9 cellular contexts compared by ENCODE assay signal in the genomic region with DNA sequence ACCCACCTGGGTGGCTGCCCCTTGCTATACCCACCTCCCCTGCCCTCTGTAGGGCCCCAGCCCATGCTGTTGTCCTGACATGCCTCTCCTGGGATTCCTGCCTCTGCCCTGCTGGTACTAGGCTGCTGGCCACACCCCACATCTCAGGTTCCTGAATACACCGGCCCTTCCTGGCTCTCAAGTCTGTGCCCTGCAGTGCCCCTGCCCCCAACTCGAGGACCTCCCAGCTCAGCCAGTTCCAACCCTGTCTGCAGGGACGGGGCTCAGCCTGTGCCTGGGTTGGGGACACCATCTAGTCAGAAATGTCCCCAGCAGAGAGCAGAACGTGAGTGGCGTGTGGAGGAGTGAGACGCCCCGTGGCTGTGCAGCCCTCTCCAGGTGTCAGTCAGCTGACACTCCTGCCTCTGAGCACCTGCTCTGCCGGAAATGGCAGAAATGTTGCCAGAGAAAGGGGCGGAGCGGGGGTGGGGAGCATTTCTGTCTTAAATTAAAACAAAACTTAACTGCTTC. TPM values are rescaled to one million over a fixed set of nuclear protein-coding genes. Genes with fewer than 3 reads are reported as not detected.
DNase-seq lines count a peak whose midpoint lies in the region; ATAC-seq and TF ChIP-seq lines count a peak whose summit lies in the region.
"Had no signal": no experiment of that assay in that cellular context is flagged by ENCODE, and none has a peak within 500 bp of the region (broad histone marks: within the 10 kb centered on the region; RNA-seq: fewer than 3 reads in every experiment).

No MANE protein-coding gene starts in this region.

- no peaks in the 10 kb centered on the region for H3K4me1 ChIP-seq in GM23338 (ENCODE audit: insufficient read depth)
- H3K4me1 ChIP-seq in PC-3 (ENCODE audit: insufficient read depth, low read length) = no peaks in the 10 kb centered on the region

- no peak overlapping the region for H3K4me2 ChIP-seq in GM23338
- H3K4me2 ChIP-seq in PC-3 (ENCODE audit: low read length) = no peak overlapping the region

- no TSS peak for BruUV-seq in PC-3 (replicated peaks; lab: Mats Ljungman, UMichigan)

- H3K27ac ChIP-seq in GM23338 (ENCODE audit: low read depth) (no peak overlapping the region), PC-3 (ENCODE audit: low read length) (no peak overlapping the region)

- no peaks in the 10 kb centered on the region for H3K9me2 ChIP-seq in GM23338 (ENCODE audit: insufficient read depth)
- no peaks in the 10 kb centered on the region for H3K9me2 ChIP-seq in PC-3 (replicated peaks; ENCODE audit: low read length)

- peak; percentile 43 for ATAC-seq in GM23338
- ATAC-seq in omental fat pad (ENCODE audit: low FRiP score) = no peak
- ATAC-seq in PC-3 = no peak

- H3K9ac ChIP-seq in PC-3 (ENCODE audit: low read length) = no peak overlapping the region

- H3K36me3 ChIP-seq in GM23338 (ENCODE audit: insufficient read depth) = no peaks in the 10 kb centered on the region
- H3K36me3 ChIP-seq in PC-3 (ENCODE audit: low read depth, low read length) = peaks cover 13% of the 10 kb centered on the region

- H3K9me3 Mint-ChIP-seq in GM23338 = no peaks in the 10 kb centered on the region
- no peaks in the 10 kb centered on the region for H3K9me3 Mint-ChIP-seq in activated naive CD4-positive, alpha-beta T cell treated with anti-CD3 and anti-CD28 coated beads, Interleukin-2, amount 10 ng/mL, durations not matched to agents 7 days and 5 days

- H3K4me3 Mint-ChIP-seq in GM23338 = no peak overlapping the region
- H3K4me3 Mint-ChIP-seq in activated naive CD4-positive, alpha-beta T cell treated with anti-CD3 and anti-CD28 coated beads, Interleukin-2, amount 10 ng/mL, durations not matched to agents 7 days and 5 days = no peak overlapping the region
- H3K4me3 Mint-ChIP-seq: nephron had no signal

- H3K79me2 ChIP-seq in GM23338 (replicated peaks; ENCODE audit: insufficient read depth) (no peaks in the 10 kb centered on the region), PC-3 (ENCODE audit: low read length) (no peaks in the 10 kb centered on the region)

- DNase-seq in GM23338 (ENCODE audit: low spot score) (peak; percentile 22), NCI-H510A (lab: John Stamatoyannopoulos, UW) (peak; percentile 78), omental fat pad (ENCODE audit: low spot score) (no peak), SW 1271 (lab: John Stamatoyannopoulos, UW) (no peak), PC-3 (no peak)
- peak; percentile 84 for DNase-seq in activated naive CD4-positive, alpha-beta T cell treated with anti-CD3 and anti-CD28 coated beads, Interleukin-2, amount 10 ng/mL, durations not matched to agents 7 days and 5 days
- peak; percentile 60 for DNase-seq in stimulated activated CD4-positive, alpha-beta T cell treated with anti-CD3 and anti-CD28 coated beads, Interleukin-4, amount 100 ng/mL, for 1 hour
- no peak for DNase-seq in NK-92 treated with Interleukin-12 subunit alpha and Interleukin-12 subunit beta, amount 100 ng/mL, for 24 hours (lab: John Stamatoyannopoulos, UW)

- H3K4me3 ChIP-seq in GM23338 (no peak overlapping the region), PC-3 (ENCODE audit: low read length) (no peak overlapping the region)

- H2AFZ ChIP-seq in GM23338 (no peak overlapping the region), PC-3 (ENCODE audit: low read length) (no peak overlapping the region)

- intact Hi-C loops in PC-3 (cut with micrococcal nuclease) = no loop called here

- POLR2A ChIA-PET in PC-3 (lab: Charles Lee; ENCODE audit: unreplicated experiment) = no interaction called here

- H3K36me3 Mint-ChIP-seq in GM23338 (ENCODE audit: low read depth) = peaks cover 42% of the 10 kb centered on the region
- peaks cover 52% of the 10 kb centered on the region for H3K36me3 Mint-ChIP-seq in activated naive CD4-positive, alpha-beta T cell treated with anti-CD3 and anti-CD28 coated beads, Interleukin-2, amount 10 ng/mL, durations not matched to agents 7 days and 5 days

- peak overlapping the region; percentile 70; the same call in 1 of the 2 replicates for H3K27ac Mint-ChIP-seq in GM23338
- peak overlapping the region; percentile 86 for H3K27ac Mint-ChIP-seq in activated naive CD4-positive, alpha-beta T cell treated with anti-CD3 and anti-CD28 coated beads, Interleukin-2, amount 10 ng/mL, durations not matched to agents 7 days and 5 days

- H4K20me1 ChIP-seq in GM23338 (replicated peaks; ENCODE audit: insufficient read depth) = no peaks in the 10 kb centered on the region; the same call in 1 of the 2 replicates
- no peaks in the 10 kb centered on the region for H4K20me1 ChIP-seq in PC-3 (ENCODE audit: low read length)

- CTCF ChIA-PET in activated naive CD4-positive, alpha-beta T cell treated with anti-CD3 and anti-CD28 coated beads, Interleukin-2, amount 10 ng/mL, durations not matched to agents 7 days and 5 days (lab: Charles Lee) = no interaction called here
- CTCF ChIA-PET in PC-3 (lab: Charles Lee) = no interaction called here

- no peaks in the 10 kb centered on the region for H3K9me3 ChIP-seq in PC-3 (ENCODE audit: low read length)

- TF ChIP-seq CTCF in GM23338 (conservative IDR thresholded peaks at IDR 0.05; ENCODE audit: low read depth in 2 of 2) (no peak), omental fat pad (IDR thresholded peaks at IDR 0.05) (no peak), PC-3 (conservative IDR thresholded peaks at IDR 0.05; ENCODE audit: low read depth, low read length) (no peak)

- H3K27me3 Mint-ChIP-seq in GM23338 (ENCODE audit: insufficient read depth, low read depth, poor library complexity) = no peaks in the 10 kb centered on the region
- no peaks in the 10 kb centered on the region for H3K27me3 Mint-ChIP-seq in activated naive CD4-positive, alpha-beta T cell treated with anti-CD3 and anti-CD28 coated beads, Interleukin-2, amount 10 ng/mL, durations not matched to agents 7 days and 5 days

- H3K27me3 ChIP-seq in GM23338 (ENCODE audit: insufficient read depth) (no peaks in the 10 kb centered on the region), PC-3 (ENCODE audit: low read length) (no peaks in the 10 kb centered on the region)

- peaks cover 19% of the 10 kb centered on the region for H3K4me1 Mint-ChIP-seq in GM23338
- H3K4me1 Mint-ChIP-seq in activated naive CD4-positive, alpha-beta T cell treated with anti-CD3 and anti-CD28 coated beads, Interleukin-2, amount 10 ng/mL, durations not matched to agents 7 days and 5 days = peaks cover 35% of the 10 kb centered on the region
- H3K4me1 Mint-ChIP-seq: nephron had no signal

- H3F3A ChIP-seq in GM23338 (replicated peaks; ENCODE audit: low read depth) (no peaks in the 10 kb centered on the region), PC-3 (ENCODE audit: low read length, unreplicated experiment) (no peaks in the 10 kb centered on the region)

RNA-seq across cellular contexts. Expression of a gene that starts 28.7 kb away (rescaled TPM):
- 22.8 and 23.1 TPM in 2 replicates for total RNA-seq in GM23338 (2014; rRNA removed; shearing (Covaris generic))
- polyA plus RNA-seq in GM23338 (2016; fragmentation: Nextera tagmentation; extraction: Ambion mirVana) = 11.3 and 12.8 TPM in 2 replicates
- total RNA-seq in omental fat pad (10 to 100 TPM; 17.6 to 27.6 (median 21.6) TPM), PC-3 (2014; rRNA removed) (33.5 and 42.6 TPM in 2 replicates)

RNA-seq across cellular contexts. Expression of a gene that starts 49.2 kb away (rescaled TPM):
- 0.12 and 1.0 TPM in 2 replicates for total RNA-seq in GM23338 (2014; rRNA removed; shearing (Covaris generic))
- polyA plus RNA-seq in GM23338 (2016; fragmentation: Nextera tagmentation; extraction: Ambion mirVana) = 0.61 and 0.63 TPM in 2 replicates
- not detected for total RNA-seq in omental fat pad
- 1.5 and 1.9 TPM in 2 replicates for total RNA-seq in PC-3 (2014; rRNA removed)

Comparison
In these comparisons a context has a peak if more than half of its experiments do, and no peak if none do; other contexts are left out.
1. DNase-seq: peak in GM23338 (single experiment), NCI-H510A (single experiment), activated naive CD4-positive, alpha-beta T cell treated with anti-CD3 and anti-CD28 coated beads, Interleukin-2, amount 10 ng/mL, durations not matched to agents 7 days and 5 days (single experiment) and stimulated activated CD4-positive, alpha-beta T cell treated with anti-CD3 and anti-CD28 coated beads, Interleukin-4, amount 100 ng/mL, for 1 hour (single experiment); none in NK-92 treated with Interleukin-12 subunit alpha and Interleukin-12 subunit beta, amount 100 ng/mL, for 24 hours (single experiment), omental fat pad (single experiment), SW 1271 (0 of 2) and PC-3 (single experiment).